ENCODE assay signal across 12 cellular contexts in the genomic region with DNA sequence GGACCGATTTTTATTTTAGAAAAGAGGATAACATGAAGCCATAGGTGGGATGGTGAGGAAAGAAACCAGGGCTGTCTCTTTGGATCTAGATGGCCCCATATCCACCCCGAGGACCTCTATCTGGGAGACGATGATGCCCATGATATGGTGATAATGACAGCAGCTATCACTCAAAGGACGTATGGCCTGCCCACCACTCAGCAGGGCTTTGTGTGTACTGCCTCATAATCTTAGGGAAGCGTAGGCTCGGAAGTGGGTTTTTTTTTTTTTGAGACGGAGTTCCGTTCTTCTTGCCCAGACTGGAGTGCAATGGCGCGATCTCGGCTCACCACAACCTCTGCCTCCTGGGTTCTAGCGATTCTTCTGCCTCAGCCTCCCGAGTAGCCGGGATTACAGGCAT. TPM values are rescaled to one million over a fixed set of nuclear protein-coding genes. Genes with fewer than 3 reads are reported as not detected.
DNase-seq lines count a peak whose midpoint lies in the region; ATAC-seq and TF ChIP-seq lines count a peak whose summit lies in the region.
"Had no signal": no experiment of that assay in that cellular context is flagged by ENCODE, and none has a peak within 500 bp of the region (broad histone marks: within the 10 kb centered on the region; RNA-seq: fewer than 3 reads in every experiment).

No MANE protein-coding gene starts in this region.

- H3K9me3 ChIP-seq in left lung (no peaks in the 10 kb centered on the region), testis (no peaks in the 10 kb centered on the region), GM23248 (ENCODE audit: low read depth) (no peaks in the 10 kb centered on the region)
- H3K9me3 ChIP-seq: mucosa of descending colon had no signal

- H3K9me3 Mint-ChIP-seq in activated naive CD4-positive, alpha-beta T cell treated with anti-CD3 and anti-CD28 coated beads, Interleukin-2, amount 10 ng/mL, durations not matched to agents 7 days and 5 days = no peaks in the 10 kb centered on the region
- H3K9me3 Mint-ChIP-seq in activated CD8-positive, alpha-beta T cell treated with anti-CD3 and anti-CD28 coated beads, Interleukin-2, amount 10 ng/mL, durations not matched to agents 7 days and 5 days (ENCODE audit: insufficient read depth) = no peaks in the 10 kb centered on the region

- no peaks in the 10 kb centered on the region for H3K27me3 Mint-ChIP-seq in activated naive CD4-positive, alpha-beta T cell treated with anti-CD3 and anti-CD28 coated beads, Interleukin-2, amount 10 ng/mL, durations not matched to agents 7 days and 5 days
- no peaks in the 10 kb centered on the region for H3K27me3 Mint-ChIP-seq in activated CD8-positive, alpha-beta T cell treated with anti-CD3 and anti-CD28 coated beads, Interleukin-2, amount 10 ng/mL, durations not matched to agents 7 days and 5 days (ENCODE audit: low read depth)

- ATAC-seq in activated CD8-positive, alpha-beta T cell treated with anti-CD3 and anti-CD28 coated beads, Interleukin-2, amount 10 ng/mL, durations not matched to agents 7 days and 5 days = no peak
- ATAC-seq in left lung = no peak
- ATAC-seq: mucosa of descending colon had no signal

- no peaks in the 10 kb centered on the region for H4K20me1 ChIP-seq in GM23248 (ENCODE audit: insufficient read depth)

- intact Hi-C loops in left lung (cut with DNase I) (loop anchor here in 1 of 2 donors (5.0 kb wide), 1 partner anchor 105 kb away; no protein-coding TSS in a partner anchor), testis (cut with DNase I; ENCODE audit: low total_unique reads) (loop anchor here (5.0 kb wide), 1 partner anchor 105 kb away; no protein-coding TSS in a partner anchor)

- H3K4me2 ChIP-seq in GM23248 (ENCODE audit: unreplicated experiment) = no peak overlapping the region

- in situ Hi-C loops in GM23248 (cut with MboI) = loop anchor here (25.0 kb wide), 2 partner anchors 205 to 680 kb away; no protein-coding TSS in a partner anchor

- peak overlapping the region; percentile 98 for H3K27ac Mint-ChIP-seq in activated naive CD4-positive, alpha-beta T cell treated with anti-CD3 and anti-CD28 coated beads, Interleukin-2, amount 10 ng/mL, durations not matched to agents 7 days and 5 days
- peak overlapping the region; percentile 92 for H3K27ac Mint-ChIP-seq in activated CD8-positive, alpha-beta T cell treated with anti-CD3 and anti-CD28 coated beads, Interleukin-2, amount 10 ng/mL, durations not matched to agents 7 days and 5 days

- POLR2A ChIA-PET in activated CD8-positive, alpha-beta T cell treated with anti-CD3 and anti-CD28 coated beads, Interleukin-2, amount 10 ng/mL, durations not matched to agents 7 days and 5 days (lab: Charles Lee) = interaction anchor here (1.0 to 17.8 kb wide), 12 partner anchors 8 to 255 kb away, joined by 3 to 372 read pairs (median 10); partner anchors contain the start of genes BYSL, CCND3, MED20 and TAF8

- no peak overlapping the region for H3K4me3 ChIP-seq in left lung
- no peak overlapping the region for H3K4me3 ChIP-seq in testis
- H3K4me3 ChIP-seq in GM23248 = no peak overlapping the region
- H3K4me3 ChIP-seq: mucosa of descending colon had no signal

- CTCF ChIA-PET in activated naive CD4-positive, alpha-beta T cell treated with anti-CD3 and anti-CD28 coated beads, Interleukin-2, amount 10 ng/mL, durations not matched to agents 7 days and 5 days (lab: Charles Lee) = interaction anchor here (0.7 to 13.8 kb wide), 16 partner anchors 8 to 260 kb away, joined by 3 to 259 read pairs (median 10); partner anchors contain the start of genes BYSL, CCND3, MED20 and PRICKLE4
- CTCF ChIA-PET in activated CD8-positive, alpha-beta T cell treated with anti-CD3 and anti-CD28 coated beads, Interleukin-2, amount 10 ng/mL, durations not matched to agents 7 days and 5 days (lab: Charles Lee) = interaction anchor here (0.8 to 16.7 kb wide), 16 partner anchors 8 to 309 kb away, joined by 3 to 451 read pairs (median 6); partner anchors contain the start of genes BYSL, CCND3, FRS3 and MED20

- no peak for TF ChIP-seq POLR2A in testis (IDR thresholded peaks at IDR 0.05)

- 70 to 72% methylated on average over 14 of the region's 14 CpGs for WGBS in testis, 2 donors
- WGBS in GM23248 (ENCODE audit: low coverage in 1 of 2, low lambda C conversion rate in 2 of 2, missing lambda C conversion rate in 2 of 2), 2 experiments = 77 to 81% methylated on average over 14 of the region's 14 CpGs

- H2AFZ ChIP-seq in GM23248 = no peak overlapping the region

- DNase-seq in activated naive CD4-positive, alpha-beta T cell treated with anti-CD3 and anti-CD28 coated beads, Interleukin-2, amount 10 ng/mL, durations not matched to agents 7 days and 5 days = no peak
- no peak for DNase-seq in activated naive CD4-positive, alpha-beta T cell treated with anti-CD3 and anti-CD28 coated beads, Interleukin-2, amount 50 U/mL, for 16 hours
- no peak for DNase-seq in activated CD8-positive, alpha-beta T cell treated with anti-CD3 and anti-CD28 coated beads, Interleukin-2, amount 10 ng/mL, durations not matched to agents 7 days and 5 days
- DNase-seq in left lung = no peak
- no peak for DNase-seq in testis
- DNase-seq in COR-L47 (lab: John Stamatoyannopoulos, UW) = no peak
- no peak for DNase-seq in GM23248
- DNase-seq in NCI-H226 = no peak
- DNase-seq: hippocampal formation, KG1, mucosa of descending colon, small intestine had no signal

- no peaks in the 10 kb centered on the region for H3K79me2 ChIP-seq in GM23248 (ENCODE audit: insufficient read depth)

- TF ChIP-seq CTCF in left lung (IDR thresholded peaks at IDR 0.05) (no peak), testis (IDR thresholded peaks at IDR 0.05) (no peak)

- H3K9ac ChIP-seq in GM23248 = no peak overlapping the region

- H3F3A ChIP-seq in GM23248 (ENCODE audit: insufficient read depth) = no peaks in the 10 kb centered on the region; the same call in 1 of the 2 replicates

- H3K9me2 ChIP-seq in GM23248 (ENCODE audit: insufficient read depth) = no peaks in the 10 kb centered on the region

- H3K36me3 Mint-ChIP-seq in activated naive CD4-positive, alpha-beta T cell treated with anti-CD3 and anti-CD28 coated beads, Interleukin-2, amount 10 ng/mL, durations not matched to agents 7 days and 5 days = peaks cover 40% of the 10 kb centered on the region
- H3K36me3 Mint-ChIP-seq in activated CD8-positive, alpha-beta T cell treated with anti-CD3 and anti-CD28 coated beads, Interleukin-2, amount 10 ng/mL, durations not matched to agents 7 days and 5 days (ENCODE audit: low read depth) = peaks cover 29% of the 10 kb centered on the region

- peaks cover 94% of the 10 kb centered on the region for H3K4me1 Mint-ChIP-seq in activated naive CD4-positive, alpha-beta T cell treated with anti-CD3 and anti-CD28 coated beads, Interleukin-2, amount 10 ng/mL, durations not matched to agents 7 days and 5 days
- peaks cover 92% of the 10 kb centered on the region for H3K4me1 Mint-ChIP-seq in activated CD8-positive, alpha-beta T cell treated with anti-CD3 and anti-CD28 coated beads, Interleukin-2, amount 10 ng/mL, durations not matched to agents 7 days and 5 days (ENCODE audit: low read depth)

- H3K27ac ChIP-seq in left lung (peak overlapping the region; percentile 26 to 60), testis (peak overlapping the region; percentile 39 to 69), GM23248 (no peak overlapping the region)

- H3K4me1 ChIP-seq in left lung (peaks cover 46 to 90% of the 10 kb centered on the region in 2 donors), testis (peaks cover 57% of the 10 kb centered on the region), GM23248 (ENCODE audit: insufficient read depth) (no peaks in the 10 kb centered on the region)

- H3K36me3 ChIP-seq in left lung (no peaks in the 10 kb centered on the region), testis (ENCODE audit: low read depth, missing control alignments) (no peaks in the 10 kb centered on the region), GM23248 (ENCODE audit: low read depth) (no peaks in the 10 kb centered on the region)

- no peaks in the 10 kb centered on the region for H3K27me3 ChIP-seq in left lung
- no peaks in the 10 kb centered on the region for H3K27me3 ChIP-seq in testis
- no peaks in the 10 kb centered on the region for H3K27me3 ChIP-seq in GM23248 (replicated peaks; ENCODE audit: insufficient read depth)

- peak overlapping the region; percentile 64 for H3K4me3 Mint-ChIP-seq in activated naive CD4-positive, alpha-beta T cell treated with anti-CD3 and anti-CD28 coated beads, Interleukin-2, amount 10 ng/mL, durations not matched to agents 7 days and 5 days
- H3K4me3 Mint-ChIP-seq in activated CD8-positive, alpha-beta T cell treated with anti-CD3 and anti-CD28 coated beads, Interleukin-2, amount 10 ng/mL, durations not matched to agents 7 days and 5 days = peak overlapping the region; percentile 52

RNA-seq across cellular contexts. Expression of gene TAF8, which starts 8.2 kb away (rescaled TPM):
- total RNA-seq in activated CD8-positive, alpha-beta T cell treated with anti-CD3 and anti-CD28 coated beads, Interleukin-2, amount 10 ng/mL, durations not matched to agents 7 days and 5 days = 10 to 100 TPM; 44.1 TPM
- total RNA-seq in left lung (10 to 100 TPM; 27.5 to 32.0 TPM), testis (10 to 100 TPM; 29.7 to 51.3 TPM)
- polyA plus RNA-seq in testis (ENCODE audit: insufficient read depth, low read depth, low replicate concordance) (20.8 TPM), GM23248 (2016; fragmentation: Nextera tagmentation; extraction: Ambion mirVana) (6.9 and 7.4 TPM in 2 replicates)
- total RNA-seq in GM23248 (2014; rRNA removed; shearing (Covaris generic)) = 8.6 and 17.2 TPM in 2 replicates
